ENCODE assay signal across 1 cellular context in genomic region chr2:190319557-190320498, GRCh38.
TF ChIP-seq lines count a peak whose summit lies in the region.

Gene HIBCH, minus strand, starts transcription at chr2:190319826. Its CDS starts 76 bp downstream, at chr2:190319750.

TF ChIP-seq in HEK293, 187 proteins besides CTCF, POLR2A, EP300 and RAD21 (continued from another document and continues in another):
- peak; percentile 95 for TF ChIP-seq ZBTB11 (tag by site-specific recombination; conservative IDR thresholded peaks at IDR 0.05; ENCODE audit: low read depth)
- TF ChIP-seq ZSCAN30 (tag by site-specific recombination; IDR thresholded peaks at IDR 0.05), result no peak
- TF ChIP-seq ZNF585B (tag by site-specific recombination; IDR thresholded peaks at IDR 0.05), result 0 out of 2 replicates have a peak, but pooled peaks have one; percentile 17
- TF ChIP-seq PBX3 (CRISPR knock-in tag; IDR thresholded peaks at IDR 0.05), result peak; percentile 64
- TF ChIP-seq MZF1 (tag by site-specific recombination; IDR thresholded peaks at IDR 0.05; ENCODE audit: borderline replicate concordance), result peak; percentile 79; the same call in 1 of the 2 replicates
- TF ChIP-seq PATZ1 (tag by site-specific recombination; IDR thresholded peaks at IDR 0.05), result peak; percentile 41; the same call in 1 of the 2 replicates
- TF ChIP-seq ZNF140 (tag by site-specific recombination; IDR thresholded peaks at IDR 0.05), result no peak
- no peak for TF ChIP-seq ZNF561 (tag by site-specific recombination; IDR thresholded peaks at IDR 0.05; ENCODE audit: borderline replicate concordance)
- TF ChIP-seq ZNF580 (tag by site-specific recombination; IDR thresholded peaks at IDR 0.05), result 0 out of 2 replicates have a peak, but pooled peaks have one; percentile 46
- TF ChIP-seq ZNF600 (tag by site-specific recombination; IDR thresholded peaks at IDR 0.05), result peak; percentile 85
- TF ChIP-seq ZBTB17 (tag by site-specific recombination; IDR thresholded peaks at IDR 0.05), result peak; percentile 98
- no peak for TF ChIP-seq ZNF155 (tag by site-specific recombination; IDR thresholded peaks at IDR 0.05)
- TF ChIP-seq ZNF133 (tag by site-specific recombination; IDR thresholded peaks at IDR 0.05), result no peak
- TF ChIP-seq SP3 (tag by site-specific recombination; IDR thresholded peaks at IDR 0.05), result peak; percentile 86
- peak; percentile 11; the same call in 1 of the 2 replicates for TF ChIP-seq ZBTB20 (tag by site-specific recombination; IDR thresholded peaks at IDR 0.05)
- peak; percentile 49 for TF ChIP-seq ZFHX2 (tag by site-specific recombination; conservative IDR thresholded peaks at IDR 0.05)
- peak; percentile 99 for TF ChIP-seq KLF8 (tag by site-specific recombination; IDR thresholded peaks at IDR 0.05)
- TF ChIP-seq ZNF211 (tag by site-specific recombination; IDR thresholded peaks at IDR 0.05; ENCODE audit: low read depth), result no peak
- peak; percentile 91 for TF ChIP-seq KLF7 (tag by site-specific recombination; IDR thresholded peaks at IDR 0.05; ENCODE audit: borderline replicate concordance)
- peak; percentile 22; the same call in 1 of the 2 replicates for TF ChIP-seq INSM2 (tag by site-specific recombination; IDR thresholded peaks at IDR 0.05)
- 0 out of 2 replicates have a peak, but pooled peaks have one; percentile 44 for TF ChIP-seq ZNF639 (tag by site-specific recombination; IDR thresholded peaks at IDR 0.05)
- no peak for TF ChIP-seq ZNF274 (IDR thresholded peaks at IDR 0.05; ENCODE audit: low read length)
- TF ChIP-seq ZNF274 (tag by site-specific recombination; IDR thresholded peaks at IDR 0.05; ENCODE audit: borderline replicate concordance), result no peak
- TF ChIP-seq ZNF518A (tag by site-specific recombination; conservative IDR thresholded peaks at IDR 0.05; ENCODE audit: low read depth), result peak; percentile 96
- peak; percentile 67 for TF ChIP-seq KLF10 (tag by site-specific recombination; IDR thresholded peaks at IDR 0.05)
- TF ChIP-seq HOXA7 (CRISPR knock-in tag; IDR thresholded peaks at IDR 0.05; ENCODE audit: borderline replicate concordance), result no peak
- TF ChIP-seq ZSCAN16 (tag by site-specific recombination; IDR thresholded peaks at IDR 0.05), result no peak
- TF ChIP-seq PRDM10 (tag by site-specific recombination; IDR thresholded peaks at IDR 0.05), result peak; percentile 57
- TF ChIP-seq ZNF311 (tag by site-specific recombination; IDR thresholded peaks at IDR 0.05; ENCODE audit: borderline replicate concordance), result no peak
- no peak for TF ChIP-seq ZNF398 (tag by site-specific recombination; IDR thresholded peaks at IDR 0.05)
- peak; percentile 77 for TF ChIP-seq ZBTB8A (tag by site-specific recombination; IDR thresholded peaks at IDR 0.05)
- TF ChIP-seq ZNF248 (tag by site-specific recombination; IDR thresholded peaks at IDR 0.05), result no peak
- 0 out of 2 replicates have a peak, but pooled peaks have one; percentile 73 for TF ChIP-seq SP7 (tag by site-specific recombination; IDR thresholded peaks at IDR 0.05)
- no peak for TF ChIP-seq ZNF529 (tag by site-specific recombination; IDR thresholded peaks at IDR 0.05; ENCODE audit: insufficient replicate concordance)
- TF ChIP-seq ZNF596 (tag by site-specific recombination; IDR thresholded peaks at IDR 0.05), result peak; percentile 90
